19 cellular contexts compared by ENCODE assay signal in the genomic region with DNA sequence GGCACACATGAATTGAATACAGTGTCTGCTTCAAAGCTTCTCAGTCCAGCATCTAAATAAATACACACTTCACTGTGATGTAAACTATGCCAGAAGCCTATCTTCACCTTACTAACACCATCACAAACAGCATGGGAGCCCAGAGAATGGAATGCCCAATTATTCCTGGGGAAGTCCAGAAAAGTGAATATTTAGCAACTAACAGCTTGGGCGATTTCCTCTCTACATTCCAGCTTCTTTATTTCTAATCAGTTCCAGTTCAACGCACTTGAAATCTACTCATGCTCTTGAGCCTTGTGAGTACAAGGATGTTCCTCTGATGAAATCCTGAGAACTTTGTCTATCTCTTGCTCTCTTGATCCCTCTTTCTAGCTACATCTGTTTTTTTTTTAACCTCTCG.
A peak's percentile ranks its signal among the peaks of the same experiment; 100 is the strongest.
DNase-seq lines count a peak whose midpoint lies in the region; FAIRE-seq and TF ChIP-seq lines count a peak whose summit lies in the region.
"Had no signal": no experiment of that assay in that cellular context is flagged by ENCODE, and none has a peak within 500 bp of the region (broad histone marks: within the 10 kb centered on the region; RNA-seq: fewer than 3 reads in every experiment).

No MANE protein-coding gene starts in this region.

- no peaks in the 10 kb centered on the region for H3K9me3 ChIP-seq in SK-N-MC (ENCODE audit: low read depth, low read length)

- no peak overlapping the region for H3K27ac ChIP-seq in SK-N-MC
- H3K27ac ChIP-seq: 22Rv1 had no signal

- H3K9ac ChIP-seq in SK-N-MC (ENCODE audit: insufficient read length), result no peak overlapping the region

- H3K36me3 ChIP-seq in SK-N-MC (ENCODE audit: insufficient read depth, low read length), result no peaks in the 10 kb centered on the region
- H3K36me3 ChIP-seq in kidney epithelial cell (ENCODE audit: control insufficient read depth, insufficient read depth, low read length), result no peaks in the 10 kb centered on the region

- no peaks in the 10 kb centered on the region for H3K27me3 ChIP-seq in kidney epithelial cell (ENCODE audit: control insufficient read depth, insufficient read depth, low read length)

- DNase-seq in DMS 273 (lab: John Stamatoyannopoulos, UW; ENCODE audit: unreplicated experiment) (peak; percentile 2), DMS 273 treated with DMSO at 0.1 percent for 48 hours (lab: John Stamatoyannopoulos, UW) (no peak), SK-N-MC (ENCODE audit: low read depth, low spot score) (no peak), kidney epithelial cell (ENCODE audit: low read depth) (peak; percentile 34), urothelium cell line (ENCODE audit: low spot score) (no peak), NCI-H510A (lab: John Stamatoyannopoulos, UW) (no peak), D721Med (ENCODE audit: insufficient read length, low spot score) (no peak), cerebellar nuclear complex (lab: John Stamatoyannopoulos, UW) (no peak)
- DNase-seq: DMS153; EL; KBM-7; MV-4-11; NCI-H1417; NCI-H187 treated with DMSO at 0.1 percent for 48 hours; NCI-H526; NK-92 treated with Interleukin-12 subunit alpha and Interleukin-12 subunit beta, amount 100 ng/mL, for 24 hours; SIG-M5 had no signal

- FAIRE-seq in urothelium cell line (lab: Jason Lieb, UNC), result peak; percentile 27
- FAIRE-seq in D721Med (lab: Jason Lieb, UNC), result no peak
- FAIRE-seq: H1 had no signal

- H3K4me3 ChIP-seq in SK-N-MC (0 out of 2 replicates have a peak overlapping the region, but pooled peaks have one; percentile 14), kidney epithelial cell (ENCODE audit: low read depth, low read length) (no peak overlapping the region)

- TF ChIP-seq CTCF in kidney epithelial cell (IDR thresholded peaks at IDR 0.05; ENCODE audit: insufficient read depth, low read length, poor library complexity, severe bottlenecking) (no peak), D721Med (IDR thresholded peaks at IDR 0.05; ENCODE audit: insufficient read depth, missing control alignments) (no peak)

Comparison
In these comparisons a context has a peak if more than half of its experiments do, and no peak if none do; other contexts are left out.
1. DNase-seq: peak in DMS 273 (single experiment) and kidney epithelial cell (single experiment); none in DMS 273 treated with DMSO at 0.1 percent for 48 hours (single experiment), SK-N-MC (single experiment), urothelium cell line (single experiment), NCI-H510A (single experiment), D721Med (single experiment) and cerebellar nuclear complex (0 of 2).